8 cellular contexts compared by ENCODE assay signal in the genomic region with DNA sequence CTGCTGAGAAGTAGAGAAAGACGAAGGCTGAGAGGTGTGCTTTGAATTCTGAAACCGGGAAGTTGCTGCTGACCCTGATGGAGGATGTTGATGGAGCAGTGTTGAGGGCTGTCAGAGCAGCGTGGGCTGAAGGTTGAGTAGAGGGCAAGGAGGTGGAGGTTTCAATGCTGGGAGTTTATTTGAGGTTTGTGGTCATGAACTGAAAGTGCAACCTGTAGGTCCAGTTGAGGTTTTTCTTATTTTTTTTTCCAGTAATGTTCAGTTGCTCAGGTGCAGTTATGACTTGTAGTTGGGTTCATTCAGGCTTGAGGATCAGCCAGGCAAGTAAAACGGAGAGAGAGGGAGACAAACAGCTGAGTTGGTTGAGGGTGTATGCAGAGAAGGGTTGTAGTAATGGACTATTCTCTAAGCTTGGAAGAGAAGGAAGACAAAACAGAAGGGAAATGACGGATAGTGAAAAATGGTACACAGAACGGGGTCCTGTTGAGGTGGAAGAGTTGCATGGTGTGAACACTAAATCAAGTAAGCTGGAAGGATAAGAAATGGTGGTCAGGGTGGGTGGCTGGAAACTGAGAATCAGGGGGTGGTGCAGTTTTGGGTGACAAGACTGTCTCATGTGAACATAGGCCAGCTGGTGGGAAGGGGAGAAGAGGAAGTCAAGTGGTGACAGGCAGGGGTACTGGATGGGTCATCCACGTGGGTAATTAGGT. TPM values are rescaled to one million over a fixed set of nuclear protein-coding genes. Genes with fewer than 3 reads are reported as not detected.
DNase-seq lines count a peak whose midpoint lies in the region; ATAC-seq and TF ChIP-seq lines count a peak whose summit lies in the region.

No MANE protein-coding gene starts in this region.

- H3K4me3 ChIP-seq in WERI-Rb-1 (ENCODE audit: low read depth, low read length): no peak overlapping the region

- peak overlapping the region; percentile 83 for H3K27ac Mint-ChIP-seq in activated T-helper 17 cell treated with anti-CD3 and anti-CD28 coated beads, Interleukin-2, amount 50 U/mL, for 72 hours

- no peaks in the 10 kb centered on the region for H3K9me3 Mint-ChIP-seq in activated T-helper 17 cell treated with anti-CD3 and anti-CD28 coated beads, Interleukin-2, amount 50 U/mL, for 72 hours

- no peaks in the 10 kb centered on the region for H3K27me3 Mint-ChIP-seq in activated T-helper 17 cell treated with anti-CD3 and anti-CD28 coated beads, Interleukin-2, amount 50 U/mL, for 72 hours

- no peaks in the 10 kb centered on the region for H3K27me3 ChIP-seq in WERI-Rb-1 (ENCODE audit: insufficient read depth, low read depth, severe bottlenecking)

- peaks cover 25% of the 10 kb centered on the region for H3K4me1 Mint-ChIP-seq in activated T-helper 17 cell treated with anti-CD3 and anti-CD28 coated beads, Interleukin-2, amount 50 U/mL, for 72 hours

- DNase-seq in activated effector memory CD4-positive, alpha-beta T cell treated with anti-CD3 and anti-CD28 coated beads, Interleukin-2, amount 50 U/mL, for 16 hours: peak; percentile 78
- no peak for DNase-seq in activated effector memory CD4-positive, alpha-beta T cell treated with Interleukin-2 at 50 U/mL for 16 hours
- peak; percentile 25 for DNase-seq in stimulated activated CD8-positive, alpha-beta memory T cell treated with anti-CD3 and anti-CD28 coated beads, Interleukin-7, amount 100 ng/mL, for 24 hours (ENCODE audit: low read depth)
- DNase-seq in WERI-Rb-1 (no peak), middle frontal gyrus (ENCODE audit: extremely low spot score, low spot score) (no peak)

- no peaks in the 10 kb centered on the region for H3K36me3 Mint-ChIP-seq in activated T-helper 17 cell treated with anti-CD3 and anti-CD28 coated beads, Interleukin-2, amount 50 U/mL, for 72 hours (ENCODE audit: low read depth)

- no peak for TF ChIP-seq CTCF in WERI-Rb-1 (IDR thresholded peaks at IDR 0.05; ENCODE audit: low read depth, low read length)

- no peak overlapping the region for H3K27ac ChIP-seq in WERI-Rb-1

- peak overlapping the region; percentile 59 for H3K4me3 Mint-ChIP-seq in activated T-helper 17 cell treated with anti-CD3 and anti-CD28 coated beads, Interleukin-2, amount 50 U/mL, for 72 hours

- H3K36me3 ChIP-seq in WERI-Rb-1: no peaks in the 10 kb centered on the region

- H3K9me3 ChIP-seq in WERI-Rb-1 (ENCODE audit: severe bottlenecking): no peaks in the 10 kb centered on the region

- peak; percentile 59 for ATAC-seq in HG03342 (IDR thresholded peaks at IDR 0.05; ENCODE audit: unreplicated experiment)
- peak; percentile 88 for ATAC-seq in activated T-helper 17 cell treated with anti-CD3 and anti-CD28 coated beads, Interleukin-2, amount 50 U/mL, for 72 hours (replicated peaks)
- no peak for ATAC-seq in SK-N-SH treated with all-trans-retinoic acid at 6 μM for 48 hours

TF ChIP-seq in SK-N-SH treated with all-trans-retinoic acid at 6 μM for 48 hours, 23 proteins besides CTCF, POLR2A, EP300 and RAD21:
- TF ChIP-seq ARNTL (CRISPR knock-in tag; IDR thresholded peaks at IDR 0.05; ENCODE audit: borderline replicate concordance, low read depth) (no peak), ZNF565 (CRISPR knock-in tag; conservative IDR thresholded peaks at IDR 0.05; ENCODE audit: low read depth) (no peak), RARB (CRISPR knock-in tag; IDR thresholded peaks at IDR 0.05) (no peak), ZFP30 (CRISPR knock-in tag; IDR thresholded peaks at IDR 0.05) (no peak), ZFP3 (CRISPR knock-in tag; IDR thresholded peaks at IDR 0.05) (no peak), ZNF70 (CRISPR knock-in tag; IDR thresholded peaks at IDR 0.05) (no peak), SNAI2 (CRISPR knock-in tag; IDR thresholded peaks at IDR 0.05) (no peak)
- TF ChIP-seq, protein P1, sequence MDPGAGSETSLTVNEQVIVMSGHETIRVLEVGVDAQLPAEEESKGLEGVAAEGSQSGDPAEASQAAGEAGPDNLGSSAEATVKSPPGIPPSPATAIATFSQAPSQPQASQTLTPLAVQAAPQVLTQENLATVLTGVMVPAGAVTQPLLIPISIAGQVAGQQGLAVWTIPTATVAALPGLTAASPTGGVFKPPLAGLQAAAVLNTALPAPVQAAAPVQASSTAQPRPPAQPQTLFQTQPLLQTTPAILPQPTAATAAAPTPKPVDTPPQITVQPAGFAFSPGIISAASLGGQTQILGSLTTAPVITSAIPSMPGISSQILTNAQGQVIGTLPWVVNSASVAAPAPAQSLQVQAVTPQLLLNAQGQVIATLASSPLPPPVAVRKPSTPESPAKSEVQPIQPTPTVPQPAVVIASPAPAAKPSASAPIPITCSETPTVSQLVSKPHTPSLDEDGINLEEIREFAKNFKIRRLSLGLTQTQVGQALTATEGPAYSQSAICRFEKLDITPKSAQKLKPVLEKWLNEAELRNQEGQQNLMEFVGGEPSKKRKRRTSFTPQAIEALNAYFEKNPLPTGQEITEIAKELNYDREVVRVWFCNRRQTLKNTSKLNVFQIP (CRISPR knock-in tag; IDR thresholded peaks at IDR 0.05; ENCODE audit: borderline replicate concordance, low read depth): no peak

RNA-seq across cellular contexts. Expression of a gene that starts 8.7 kb away (rescaled TPM):
- total RNA-seq in activated T-helper 17 cell treated with anti-CD3 and anti-CD28 coated beads, Interleukin-2, amount 50 U/mL, for 72 hours: 10 to 100 TPM; 40.6 to 65.4 TPM

RNA-seq across cellular contexts. Expression of a gene that starts 58.5 kb away (rescaled TPM):
- total RNA-seq in activated T-helper 17 cell treated with anti-CD3 and anti-CD28 coated beads, Interleukin-2, amount 50 U/mL, for 72 hours: 1 to 10 TPM; 2.4 to 5.8 TPM

Comparison
In these comparisons a context has a peak if more than half of its experiments do, and no peak if none do; other contexts are left out.
1. DNase-seq: peak in activated effector memory CD4-positive, alpha-beta T cell treated with anti-CD3 and anti-CD28 coated beads, Interleukin-2, amount 50 U/mL, for 16 hours (single experiment) and stimulated activated CD8-positive, alpha-beta memory T cell treated with anti-CD3 and anti-CD28 coated beads, Interleukin-7, amount 100 ng/mL, for 24 hours (single experiment); none in activated effector memory CD4-positive, alpha-beta T cell treated with Interleukin-2 at 50 U/mL for 16 hours (single experiment), WERI-Rb-1 (single experiment) and middle frontal gyrus (single experiment).